ENCODE assay signal across 8 cellular contexts in genomic region chr9:72509635-72510034, GRCh38. TPM values are rescaled to one million over a fixed set of nuclear protein-coding genes. Genes with fewer than 3 reads are reported as not detected.
A peak's percentile ranks its signal among the peaks of the same experiment; 100 is the strongest.
DNase-seq lines count a peak whose midpoint lies in the region; ATAC-seq and TF ChIP-seq lines count a peak whose summit lies in the region.

No MANE protein-coding gene starts in this region.

- H3K27me3 Mint-ChIP-seq in chondrocyte (ENCODE audit: low read depth) = no peaks in the 10 kb centered on the region

- peak overlapping the region; percentile 49 for H3K27ac Mint-ChIP-seq in chondrocyte (ENCODE audit: unreplicated experiment)

- H3K9me3 Mint-ChIP-seq in chondrocyte (ENCODE audit: low read depth) = no peaks in the 10 kb centered on the region

- no peak overlapping the region for H3K4me3 Mint-ChIP-seq in chondrocyte (ENCODE audit: unreplicated experiment)

- H3K36me3 Mint-ChIP-seq in chondrocyte (ENCODE audit: low read depth) = no peaks in the 10 kb centered on the region

- ATAC-seq in GM19467 (IDR thresholded peaks at IDR 0.05; ENCODE audit: unreplicated experiment) (peak; percentile 79), HG03439 (IDR thresholded peaks at IDR 0.05; ENCODE audit: unreplicated experiment) (peak; percentile 82)

- peaks cover 15% of the 10 kb centered on the region for H3K4me1 Mint-ChIP-seq in chondrocyte (ENCODE audit: low read depth)

- TF ChIP-seq CTCF in chondrocyte (IDR thresholded peaks at IDR 0.05) = no peak

- DNase-seq in AG20443 (ENCODE audit: low spot score) = peak; percentile 16
- DNase-seq in chondrocyte (ENCODE audit: low spot score) = no peak
- DNase-seq in NCI-H1417 (lab: John Stamatoyannopoulos, UW) = no peak
- DNase-seq in NCI-H2029 (lab: John Stamatoyannopoulos, UW) = no peak
- no peak for DNase-seq in NCI-H82 treated with DMSO at 0.1 percent for 48 hours (lab: John Stamatoyannopoulos, UW; ENCODE audit: unreplicated experiment)
- no peak for DNase-seq in COLO829 (ENCODE audit: low spot score)

RNA-seq across cellular contexts. Expression of gene TMC1, which starts 11.8 kb away (rescaled TPM):
- total RNA-seq in chondrocyte = not detected in 3 replicates
